In genomic region chr15:39624806-39625205, GRCh38 we compare ENCODE assay signal across 8 cellular contexts. TPM values are rescaled to one million over a fixed set of nuclear protein-coding genes. Genes with fewer than 3 reads are reported as not detected.
A peak's percentile ranks its signal among the peaks of the same experiment; 100 is the strongest.
DNase-seq lines count a peak whose midpoint lies in the region; ATAC-seq, FAIRE-seq and TF ChIP-seq lines count a peak whose summit lies in the region.

No MANE protein-coding gene starts in this region.

- peak overlapping the region; percentile 98 for H3K27ac Mint-ChIP-seq in activated naive CD4-positive, alpha-beta T cell treated with anti-CD3 and anti-CD28 coated beads, Interleukin-2, amount 10 ng/mL, durations not matched to agents 7 days and 5 days

- H3K9me3 Mint-ChIP-seq in activated naive CD4-positive, alpha-beta T cell treated with anti-CD3 and anti-CD28 coated beads, Interleukin-2, amount 10 ng/mL, durations not matched to agents 7 days and 5 days, result peaks cover 16% of the 10 kb centered on the region

- no peak overlapping the region for H3K4me3 ChIP-seq in right cardiac atrium (ENCODE audit: low read length)

- peaks cover 2% of the 10 kb centered on the region for H3K27me3 Mint-ChIP-seq in activated naive CD4-positive, alpha-beta T cell treated with anti-CD3 and anti-CD28 coated beads, Interleukin-2, amount 10 ng/mL, durations not matched to agents 7 days and 5 days

- in situ Hi-C loops in GM13977 (cut with MboI; ENCODE audit: low pct_unique_long_range_greater_than_20kb, low sequenced_read_pairs, unreplicated experiment), result no loop called here

- H3K27ac ChIP-seq in right cardiac atrium (ENCODE audit: low read length), result peak overlapping the region; percentile 94

- DNase-seq in RCC 7860 (ENCODE audit: low spot score) (peak; percentile 75), right cardiac atrium (peak; percentile 50 to 78 (median 73)), GM13977 (ENCODE audit: low spot score) (no peak), germinal center (ENCODE audit: low spot score) (no peak), Ammon's horn (ENCODE audit: low spot score) (no peak)
- DNase-seq in activated naive CD4-positive, alpha-beta T cell treated with anti-CD3 and anti-CD28 coated beads, Interleukin-2, amount 10 ng/mL, durations not matched to agents 7 days and 5 days, result peak; percentile 79
- peak; percentile 67 for DNase-seq in stimulated activated CD4-positive, alpha-beta T cell treated with anti-CD3 and anti-CD28 coated beads, Interleukin-4, amount 100 ng/mL, for 24 hours

- H3K4me1 ChIP-seq in right cardiac atrium (ENCODE audit: control insufficient read depth, insufficient read depth, low read length), result peaks cover 23% of the 10 kb centered on the region

- 38% methylated on average over 6 of the region's 6 CpGs for WGBS in right cardiac atrium

- FAIRE-seq in RCC 7860 (lab: Jason Lieb, UNC), result peak; percentile 75

- CTCF ChIA-PET in activated naive CD4-positive, alpha-beta T cell treated with anti-CD3 and anti-CD28 coated beads, Interleukin-2, amount 10 ng/mL, durations not matched to agents 7 days and 5 days (lab: Charles Lee), result interaction anchor here (0.5 to 4.6 kb wide), 7 partner anchors 24 to 919 kb away, joined by 3 to 22 read pairs (median 5); no protein-coding TSS in a partner anchor

- no peaks in the 10 kb centered on the region for H3K27me3 ChIP-seq in right cardiac atrium (ENCODE audit: control insufficient read depth, insufficient read depth)

- no peaks in the 10 kb centered on the region for H3K9me3 ChIP-seq in right cardiac atrium (ENCODE audit: control insufficient read depth, low read length)

- ATAC-seq in GM19463 (IDR thresholded peaks at IDR 0.05; ENCODE audit: unreplicated experiment) (peak; percentile 38), right cardiac atrium (peak; percentile 76 to 85)

- peaks cover 80% of the 10 kb centered on the region for H3K4me1 Mint-ChIP-seq in activated naive CD4-positive, alpha-beta T cell treated with anti-CD3 and anti-CD28 coated beads, Interleukin-2, amount 10 ng/mL, durations not matched to agents 7 days and 5 days

- no peak for TF ChIP-seq CTCF in GM13977 (IDR thresholded peaks at IDR 0.05; ENCODE audit: extremely low read depth, insufficient read depth, missing control alignments)

- intact Hi-C loops in right cardiac atrium (cut with DNase I), result no loop called here

- H3K4me3 Mint-ChIP-seq in activated naive CD4-positive, alpha-beta T cell treated with anti-CD3 and anti-CD28 coated beads, Interleukin-2, amount 10 ng/mL, durations not matched to agents 7 days and 5 days, result peak overlapping the region; percentile 24

- H3K36me3 Mint-ChIP-seq in activated naive CD4-positive, alpha-beta T cell treated with anti-CD3 and anti-CD28 coated beads, Interleukin-2, amount 10 ng/mL, durations not matched to agents 7 days and 5 days, result peaks cover 36% of the 10 kb centered on the region

RNA-seq across cellular contexts. Expression of gene THBS1, which starts 43.9 kb away (rescaled TPM):
- 100 to 1,000 TPM in 1 of 4 donors, 10 to 100 TPM in 3; 31.3 to 462 (median 41.8) TPM for total RNA-seq in right cardiac atrium
- 38.8 TPM for polyA plus RNA-seq in right cardiac atrium

Comparison
In these comparisons a context has a peak if more than half of its experiments do, and no peak if none do; other contexts are left out.
1. DNase-seq: peak in RCC 7860 (single experiment), activated naive CD4-positive, alpha-beta T cell treated with anti-CD3 and anti-CD28 coated beads, Interleukin-2, amount 10 ng/mL, durations not matched to agents 7 days and 5 days (single experiment), right cardiac atrium (3 of 3) and stimulated activated CD4-positive, alpha-beta T cell treated with anti-CD3 and anti-CD28 coated beads, Interleukin-4, amount 100 ng/mL, for 24 hours (single experiment); none in GM13977 (single experiment), germinal center (single experiment) and Ammon's horn (single experiment).